ENCODE assay signal across 1 cellular context in genomic region chr2:168766600-168766999, GRCh38.
TF ChIP-seq lines count a peak whose summit lies in the region.

No MANE protein-coding gene starts in this region.

TF ChIP-seq in HepG2, 621 proteins besides CTCF, POLR2A, EP300 and RAD21 (continued from another document):
- TF ChIP-seq PLSCR1 (CRISPR knock-in tag; IDR thresholded peaks at IDR 0.05; ENCODE audit: borderline replicate concordance) (no peak), IKZF1 (IDR thresholded peaks at IDR 0.05) (no peak), ZNF24 (IDR thresholded peaks at IDR 0.05) (no peak), MBNL3 (CRISPR knock-in tag; conservative IDR thresholded peaks at IDR 0.05) (no peak), DMAP1 (CRISPR knock-in tag; IDR thresholded peaks at IDR 0.05) (no peak), TEF (CRISPR knock-in tag; IDR thresholded peaks at IDR 0.05) (no peak)
